22 cellular contexts compared by ENCODE assay signal in the genomic region with DNA sequence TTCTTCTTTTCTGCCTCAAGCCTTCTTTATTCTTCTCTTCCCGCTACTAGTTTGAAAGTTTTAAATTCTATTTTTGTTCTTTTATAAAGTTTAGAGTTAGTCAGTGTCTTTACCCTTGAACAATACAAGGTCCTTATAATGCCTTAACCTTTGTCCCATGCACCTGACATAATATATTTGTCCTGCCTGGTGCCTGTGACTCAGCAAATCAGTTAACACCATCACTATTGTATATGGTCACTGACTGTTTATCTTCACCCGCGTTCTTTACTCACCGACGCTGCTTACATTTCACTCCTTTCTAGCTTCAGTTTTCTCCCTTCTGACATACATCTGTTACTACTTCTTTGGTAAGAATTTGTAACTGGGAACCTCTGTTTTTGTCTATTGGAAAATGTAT. TPM values are rescaled to one million over a fixed set of nuclear protein-coding genes. Genes with fewer than 3 reads are reported as not detected.
A peak's percentile ranks its signal among the peaks of the same experiment; 100 is the strongest.
DNase-seq lines count a peak whose midpoint lies in the region; ATAC-seq, FAIRE-seq and TF ChIP-seq lines count a peak whose summit lies in the region.
"Had no signal": no experiment of that assay in that cellular context is flagged by ENCODE, and none has a peak within 500 bp of the region (broad histone marks: within the 10 kb centered on the region; RNA-seq: fewer than 3 reads in every experiment).

No MANE protein-coding gene starts in this region.

- peaks cover 7% of the 10 kb centered on the region for H3K36me3 Mint-ChIP-seq in osteocyte (ENCODE audit: unreplicated experiment)

- H3K4ac ChIP-seq in H1 (replicated peaks; ENCODE audit: insufficient read length, low read depth, low read length): no peak overlapping the region

- no peak overlapping the region for H3K23ac ChIP-seq in H1 (ENCODE audit: insufficient read length)

- ATAC-seq in GM18502 (IDR thresholded peaks at IDR 0.05; ENCODE audit: poor library complexity, unreplicated experiment): no peak
- ATAC-seq: lower lobe of right lung; naive thymus-derived CD4-positive, alpha-beta T cell; stimulated activated naive B cell treated with anti-CD40 and anti-IgM and Interleukin-4, amounts not matched to agents 10 μg/mL and 1 μg/mL and 100 μg/mL, for 72 hours had no signal

- H2AFZ ChIP-seq in H1 (ENCODE audit: low read length): no peak overlapping the region

- intact Hi-C loops in head of caudate nucleus (cut with DNase I): loop anchor here (10.0 kb wide), 1 partner anchor 405 kb away; the partner anchor contains the start of gene RBPJ

- no peak for TF ChIP-seq RAD21 in H1 (IDR thresholded peaks at IDR 0.05 in 1 of 2, conservative IDR thresholded peaks at IDR 0.05 in 1 of 2; ENCODE audit: low read depth in 2 of 2, low read length in 2 of 2)

- H3K14ac ChIP-seq in H1 (ENCODE audit: insufficient read length): no peak overlapping the region

- POLR2A ChIA-PET in H1 (lab: Charles Lee; ENCODE audit: partially characterized antibody): interaction anchor here (0.6 kb wide), 1 partner anchor 1279 kb away, joined by 3 read pairs; no protein-coding TSS in a partner anchor

- no peaks in the 10 kb centered on the region for H3K23me2 ChIP-seq in H1 (ENCODE audit: low read depth, low read length)

- no peak overlapping the region for H3K4me2 ChIP-seq in H1 (ENCODE audit: insufficient read depth in 1 of 2, low read depth in 2 of 2, low read length in 2 of 2)
- H3K4me2 ChIP-seq: KMS-11 had no signal

- H2BK15ac ChIP-seq in H1 (ENCODE audit: low read length): no peak overlapping the region

- H4K8ac ChIP-seq in H1 (ENCODE audit: extremely low read depth, insufficient read depth, low read length): no peak overlapping the region

- no peak for TF ChIP-seq EP300 in H1 (IDR thresholded peaks at IDR 0.05; ENCODE audit: borderline replicate concordance in 1 of 2, low read depth in 2 of 2, low read length in 2 of 2)

- H3K36me3 ChIP-seq in HAP-1 (replicated peaks) (no peaks in the 10 kb centered on the region; the same call in 1 of the 2 replicates), H1 (ENCODE audit: control insufficient read depth in 2 of 4, insufficient read depth in 4 of 4, low read length in 3 of 4) (no peaks in the 10 kb centered on the region; a peak in 1 of 8 replicates)
- H3K36me3 ChIP-seq: lower lobe of right lung, SJSA1 had no signal

- H3K4me1 Mint-ChIP-seq in osteocyte (ENCODE audit: unreplicated experiment): peaks cover 13% of the 10 kb centered on the region

- CTCF ChIA-PET in H1 (lab: Charles Lee; ENCODE audit: partially characterized antibody): interaction anchor here (0.6 to 1.5 kb wide), 4 partner anchors 8 to 800 kb away, joined by 3 to 6 read pairs (median 4); no protein-coding TSS in a partner anchor

- H3K4me1 ChIP-seq in HAP-1 (peaks cover 18% of the 10 kb centered on the region), H1 (replicated peaks in 1 of 4; ENCODE audit: control insufficient read depth in 3 of 4, insufficient read depth in 4 of 4, low read length in 3 of 4) (peaks cover 0 to 3% (median 2%) of the 10 kb centered on the region in 4 experiments; a peak in 5 of 7 replicates)

- H2BK5ac ChIP-seq in H1 (ENCODE audit: low read depth, low read length): no peak overlapping the region

- no peak overlapping the region for H2BK120ac ChIP-seq in H1 (replicated peaks; ENCODE audit: low read depth, low read length)

- H3K18ac ChIP-seq in H1 (ENCODE audit: extremely low read depth, low read length): no peak overlapping the region

- H3K9me3 Mint-ChIP-seq in osteocyte (ENCODE audit: unreplicated experiment): no peaks in the 10 kb centered on the region
- H3K9me3 Mint-ChIP-seq: stimulated activated naive B cell treated with anti-CD40 and anti-IgM and Interleukin-4, amounts not matched to agents 10 μg/mL and 1 μg/mL and 100 μg/mL, for 72 hours had no signal

- H3K4me3 ChIP-seq in HAP-1 (no peak overlapping the region), H1 (ENCODE audit: extremely low read depth in 1 of 4, insufficient read depth in 2 of 4, low read depth in 3 of 4, low read length in 4 of 4) (no peak overlapping the region)
- H3K4me3 ChIP-seq: coronary artery, esophagus muscularis mucosa, lower lobe of right lung, SJSA1 had no signal

- TF ChIP-seq CTCF in H1 (IDR thresholded peaks at IDR 0.05; ENCODE audit: control extremely low read depth in 1 of 3, insufficient read depth in 1 of 3, low read depth in 1 of 3, low read length in 3 of 3) (no peak), osteocyte (IDR thresholded peaks at IDR 0.05) (no peak)

- no peaks in the 10 kb centered on the region for H3K27me3 Mint-ChIP-seq in osteocyte (ENCODE audit: unreplicated experiment)
- H3K27me3 Mint-ChIP-seq: naive thymus-derived CD4-positive, alpha-beta T cell; stimulated activated naive B cell treated with anti-CD40 and anti-IgM and Interleukin-4, amounts not matched to agents 10 μg/mL and 1 μg/mL and 100 μg/mL, for 72 hours had no signal

- peak; percentile 36 to 61 for DNase-seq in HAP-1 (ENCODE audit: low spot score in 2 of 2)
- DNase-seq in NCI-H774 (lab: John Stamatoyannopoulos, UW): peak; percentile 30
- no peak for DNase-seq in H1 (ENCODE audit: low read depth in 1 of 2, low spot score in 2 of 2)
- no peak for DNase-seq in osteocyte (ENCODE audit: extremely low spot score, unreplicated experiment)
- DNase-seq in Kasumi-1 (lab: John Stamatoyannopoulos, UW): no peak
- no peak for DNase-seq in anterior cingulate cortex (lab: John Stamatoyannopoulos, UW)
- no peak for DNase-seq in head of caudate nucleus
- DNase-seq: activated CD4-positive, alpha-beta T cell treated with anti-CD3 and anti-CD28 coated beads for 4 hours; activated naive CD4-positive, alpha-beta T cell treated with Interleukin-2 at 50 U/mL for 16 hours; GF-D8; glutamatergic neuron; immature natural killer cell; lower lobe of right lung; naive thymus-derived CD4-positive, alpha-beta T cell; NCI-H1436; stimulated activated naive B cell treated with anti-CD40 and anti-IgM and Interleukin-4, amounts not matched to agents 10 μg/mL and 1 μg/mL and 100 μg/mL, for 72 hours; trophoblast cell had no signal

- no peak overlapping the region for H3K4me3 Mint-ChIP-seq in osteocyte (ENCODE audit: unreplicated experiment)
- H3K4me3 Mint-ChIP-seq: immature natural killer cell; naive thymus-derived CD4-positive, alpha-beta T cell; stimulated activated naive B cell treated with anti-CD40 and anti-IgM and Interleukin-4, amounts not matched to agents 10 μg/mL and 1 μg/mL and 100 μg/mL, for 72 hours had no signal

- no peak for TF ChIP-seq POLR2A in H1 (IDR thresholded peaks at IDR 0.05; ENCODE audit: control extremely low read depth in 1 of 2, low read depth in 2 of 2, low read length in 2 of 2)

- H4K91ac ChIP-seq in H1 (replicated peaks; ENCODE audit: insufficient read length, low read length): no peak overlapping the region

- no peak overlapping the region for H3K56ac ChIP-seq in H1 (replicated peaks; ENCODE audit: insufficient read length, low read depth, low read length)

- H2BK12ac ChIP-seq in H1 (ENCODE audit: low read depth, low read length): no peak overlapping the region

- 89% methylated on average over 5 of the region's 5 CpGs; no CpG with 5 or more reads in 1 of the 2 experiments for WGBS in H1 (ENCODE audit: extremely low coverage in 1 of 2, insufficient coverage in 1 of 2, insufficient read length in 1 of 2, insufficient replicate concordance in 2 of 2, low coverage in 1 of 2, low lambda C conversion rate in 2 of 2, missing lambda C conversion rate in 1 of 2), 2 experiments

- no peaks in the 10 kb centered on the region for H3K9me3 ChIP-seq in HAP-1
- no peaks in the 10 kb centered on the region; a peak in 1 of 4 replicates for H3K9me3 ChIP-seq in H1 (ENCODE audit: insufficient read depth in 2 of 2, low read depth in 1 of 2, low read length in 1 of 2)
- H3K9me3 ChIP-seq: esophagus muscularis mucosa, lower lobe of right lung, SJSA1 had no signal

- peaks cover 5% of the 10 kb centered on the region; the same call in 1 of the 2 replicates for H3K79me1 ChIP-seq in H1 (ENCODE audit: low read depth, low read length)

- H4K5ac ChIP-seq in H1 (ENCODE audit: insufficient read length, low read depth, low read length): no peak overlapping the region

- FAIRE-seq in H1 (lab: Jason Lieb, UNC): no peak

- H3K27ac ChIP-seq in H1 (ENCODE audit: low read depth, low read length): no peak overlapping the region
- H3K27ac ChIP-seq: coronary artery, esophagus muscularis mucosa, KMS-11, lower lobe of right lung, SJSA1 had no signal

- H3K27me3 ChIP-seq in HAP-1 (ENCODE audit: low read depth) (no peaks in the 10 kb centered on the region), H1 (replicated peaks in 1 of 4; ENCODE audit: control insufficient read depth in 3 of 4, extremely low read depth in 1 of 4, insufficient read depth in 3 of 4, low read length in 3 of 4) (no peaks in the 10 kb centered on the region)
- H3K27me3 ChIP-seq: esophagus muscularis mucosa, SJSA1 had no signal

- no peak overlapping the region for H2AK5ac ChIP-seq in H1 (ENCODE audit: low read depth, low read length)

- in situ Hi-C loops in HAP-1 (cut with MboI; ENCODE audit: low sequenced_read_pairs): no loop called here

- no peaks in the 10 kb centered on the region for H4K20me1 ChIP-seq in H1 (replicated peaks in 1 of 2; ENCODE audit: control insufficient read depth in 1 of 2, insufficient read depth in 2 of 2, low read length in 2 of 2)

- peaks cover 0 to 7% of the 10 kb centered on the region in 2 experiments; a peak in 1 of 4 replicates for H3K79me2 ChIP-seq in H1 (ENCODE audit: control insufficient read depth in 1 of 2, insufficient read depth in 2 of 2, low read length in 2 of 2)

- H3K9ac ChIP-seq in H1 (replicated peaks in 1 of 4; ENCODE audit: extremely low read depth in 1 of 4, low read depth in 3 of 4, low read length in 3 of 4): no peak overlapping the region
- H3K9ac ChIP-seq: KMS-11 had no signal

- no peak overlapping the region for H2BK20ac ChIP-seq in H1 (ENCODE audit: low read length)

- peak overlapping the region; percentile 13 for H3K27ac Mint-ChIP-seq in osteocyte (ENCODE audit: unreplicated experiment)
- H3K27ac Mint-ChIP-seq: immature natural killer cell; stimulated activated naive B cell treated with anti-CD40 and anti-IgM and Interleukin-4, amounts not matched to agents 10 μg/mL and 1 μg/mL and 100 μg/mL, for 72 hours had no signal

RNA-seq across cellular contexts. Expression of gene SMIM20, which starts 5.7 kb away (rescaled TPM):
- 30.9 and 36.9 TPM in 2 replicates for total RNA-seq in H1 (2021; fragmentation: NEBNext Ultra II Directional; extraction: Animal tissue kit (Norgen Biotek cat#: 25700))
- 15.8 and 21.9 TPM in 2 replicates for polyA plus RNA-seq in H1 (2011; rRNA removed)
- 33.6 TPM for polyA plus RNA-seq in H1 (2011; cell fraction: cytosol; rRNA removed)
- 10.5 TPM for polyA plus RNA-seq in H1 (2011; cell fraction: nucleus; rRNA removed)
- 35.0 to 46.1 TPM (median 40.6 TPM) in 4 replicates for polyA plus RNA-seq in H1 (2012, experiment 1 of 2)
- polyA plus RNA-seq in H1 (2012, experiment 2 of 2): 19.5 TPM
- polyA plus RNA-seq in H1 (2013, experiment 1 of 2): 40.4 TPM
- polyA plus RNA-seq in H1 (2013, experiment 2 of 2): 42.1 TPM
- polyA minus RNA-seq in H1 (2011; rRNA and poly(A)+ RNA removed): 1.7 and 3.7 TPM in 2 replicates
- polyA minus RNA-seq in H1 (2011; cell fraction: cytosol; rRNA and poly(A)+ RNA removed): 7.4 TPM
- polyA minus RNA-seq in H1 (2011; cell fraction: nucleus; rRNA and poly(A)+ RNA removed): 11.1 TPM
- 28.4 and 29.4 TPM in 2 replicates for total RNA-seq in osteocyte

RNA-seq across cellular contexts. Expression of gene SEL1L3, which starts 56.9 kb away (rescaled TPM):
- total RNA-seq in H1 (2021; fragmentation: NEBNext Ultra II Directional; extraction: Animal tissue kit (Norgen Biotek cat#: 25700)): 51.0 and 54.0 TPM in 2 replicates
- 16.0 and 18.2 TPM in 2 replicates for polyA plus RNA-seq in H1 (2011; rRNA removed)
- 22.2 TPM for polyA plus RNA-seq in H1 (2011; cell fraction: cytosol; rRNA removed)
- 28.7 TPM for polyA plus RNA-seq in H1 (2011; cell fraction: nucleus; rRNA removed)
- polyA plus RNA-seq in H1 (2012, experiment 1 of 2): 39.3 to 45.2 TPM (median 42.7 TPM) in 4 replicates
- 6.8 TPM for polyA plus RNA-seq in H1 (2012, experiment 2 of 2)
- 88.0 TPM for polyA plus RNA-seq in H1 (2013, experiment 1 of 2)
- 91.6 TPM for polyA plus RNA-seq in H1 (2013, experiment 2 of 2)
- polyA minus RNA-seq in H1 (2011; rRNA and poly(A)+ RNA removed): 87.9 and 134 TPM in 2 replicates
- 27.7 TPM for polyA minus RNA-seq in H1 (2011; cell fraction: cytosol; rRNA and poly(A)+ RNA removed)
- 60.5 TPM for polyA minus RNA-seq in H1 (2011; cell fraction: nucleus; rRNA and poly(A)+ RNA removed)
- total RNA-seq in osteocyte: 28.0 and 31.5 TPM in 2 replicates

Comparison
In these comparisons a context has a peak if more than half of its experiments do, and no peak if none do; other contexts are left out.
1. DNase-seq: peak in HAP-1 (2 of 2) and NCI-H774 (single experiment); none in H1 (0 of 2), osteocyte (single experiment), Kasumi-1 (0 of 2), anterior cingulate cortex (0 of 58) and head of caudate nucleus (0 of 42).